ENCODE assay signal across 8 cellular contexts in genomic region chr2:239882335-239882734, GRCh38.
A peak's percentile ranks its signal among the peaks of the same experiment; 100 is the strongest.
DNase-seq lines count a peak whose midpoint lies in the region; ATAC-seq and TF ChIP-seq lines count a peak whose summit lies in the region.

No MANE protein-coding gene starts in this region.

- WGBS in heart right ventricle, 2 donors, result 31 to 32% methylated on average over 5 of the region's 5 CpGs
- WGBS in sigmoid colon, 2 donors, result 15 to 23% methylated on average over 5 of the region's 5 CpGs

- H3K27ac ChIP-seq in PC-3 (ENCODE audit: low read length), result no peak overlapping the region
- peak overlapping the region in 1 of 10 donors; percentile 25 for H3K27ac ChIP-seq in heart right ventricle
- peak overlapping the region in 1 of 4 donors; percentile 63 for H3K27ac ChIP-seq in sigmoid colon

- H3K9me3 ChIP-seq in PC-3 (ENCODE audit: low read length), result peaks cover 10% of the 10 kb centered on the region
- H3K9me3 ChIP-seq in heart right ventricle, result peaks cover 0 to 51% (median 24%) of the 10 kb centered on the region in 11 donors
- peaks cover 0 to 15% (median 6%) of the 10 kb centered on the region in 4 donors for H3K9me3 ChIP-seq in sigmoid colon

- DNase-seq in NOMO-1 treated with DMSO at 0.1 percent for 48 hours (lab: John Stamatoyannopoulos, UW; ENCODE audit: unreplicated experiment) (peak; percentile 13), NOMO-1 treated with dmso at 0.1 percent for 144 hours (lab: John Stamatoyannopoulos, UW; ENCODE audit: unreplicated experiment) (no peak), PC-3 (peak; percentile 74), heart right ventricle (peak in 1 of 2 donors; percentile 41), sigmoid colon (no peak), NCI-H446 treated with DMSO at 0.1 percent for 48 hours (lab: John Stamatoyannopoulos, UW) (no peak)
- DNase-seq in activated naive CD4-positive, alpha-beta T cell (lab: John Stamatoyannopoulos, UW), result peak in 3 of 4 experiments; percentile 22 to 35 (median 23)

- BruUV-seq in PC-3 (replicated peaks; lab: Mats Ljungman, UMichigan), result no TSS peak

- no peaks in the 10 kb centered on the region for H3F3A ChIP-seq in PC-3 (ENCODE audit: low read length, unreplicated experiment)

- intact Hi-C loops in PC-3 (cut with micrococcal nuclease), result loop anchor here (1.0 kb wide), 1 partner anchor 58 kb away; no protein-coding TSS in a partner anchor
- intact Hi-C loops in heart right ventricle (cut with DNase I), result loop anchor here in 4 of 10 donors (5.0 to 10.0 kb wide), 2 partner anchors 845 to 848 kb away; no protein-coding TSS in a partner anchor
- intact Hi-C loops in sigmoid colon (cut with DNase I), result loop anchor here (1.0 to 10.0 kb wide), 2 partner anchors 478 to 847 kb away; partner anchors contain the start of gene HDAC4

- H3K4me2 ChIP-seq in PC-3 (ENCODE audit: low read length), result no peak overlapping the region

- H3K27me3 ChIP-seq in PC-3 (ENCODE audit: low read length), result peaks cover 19% of the 10 kb centered on the region
- H3K27me3 ChIP-seq in heart right ventricle, result peaks cover 0 to 16% (median 0%) of the 10 kb centered on the region in 7 donors
- H3K27me3 ChIP-seq in sigmoid colon, result no peaks in the 10 kb centered on the region

- H3K4me1 ChIP-seq in PC-3 (ENCODE audit: insufficient read depth, low read length) (no peaks in the 10 kb centered on the region), heart right ventricle (peaks cover 0 to 12% (median 9%) of the 10 kb centered on the region in 9 donors), sigmoid colon (peaks cover 0 to 10% (median 3%) of the 10 kb centered on the region in 4 donors)

- no peak for TF ChIP-seq POLR2A in sigmoid colon (IDR thresholded peaks at IDR 0.05)

- CTCF ChIA-PET in PC-3 (lab: Charles Lee), result no interaction called here

- no peak overlapping the region for H3K9ac ChIP-seq in PC-3 (ENCODE audit: low read length)

- TF ChIP-seq EP300 in sigmoid colon (IDR thresholded peaks at IDR 0.05), result no peak

- no peaks in the 10 kb centered on the region for H3K9me2 ChIP-seq in PC-3 (replicated peaks; ENCODE audit: low read length)

- H4K20me1 ChIP-seq in PC-3 (ENCODE audit: low read length), result no peaks in the 10 kb centered on the region

- no peak overlapping the region for H2AFZ ChIP-seq in PC-3 (ENCODE audit: low read length)

- H3K36me3 ChIP-seq in PC-3 (ENCODE audit: low read depth, low read length) (no peaks in the 10 kb centered on the region), heart right ventricle (no peaks in the 10 kb centered on the region), sigmoid colon (no peaks in the 10 kb centered on the region)

- POLR2A ChIA-PET in PC-3 (lab: Charles Lee; ENCODE audit: unreplicated experiment), result no interaction called here

- H3K79me2 ChIP-seq in PC-3 (ENCODE audit: low read length), result no peaks in the 10 kb centered on the region

- TF ChIP-seq CTCF in PC-3 (conservative IDR thresholded peaks at IDR 0.05; ENCODE audit: low read depth, low read length), result peak; percentile 75
- TF ChIP-seq CTCF in heart right ventricle (IDR thresholded peaks at IDR 0.05), result peak; percentile 21 to 74 (median 66)
- TF ChIP-seq CTCF in sigmoid colon (IDR thresholded peaks at IDR 0.05), result peak; percentile 39 to 74 (median 60)

- ATAC-seq in PC-3 (peak; percentile 79), heart right ventricle (peak; percentile 58 to 87 (median 68)), HG02610 (IDR thresholded peaks at IDR 0.05; ENCODE audit: unreplicated experiment) (no peak)

- H3K4me3 ChIP-seq in PC-3 (ENCODE audit: low read length) (no peak overlapping the region), heart right ventricle (no peak overlapping the region), sigmoid colon (no peak overlapping the region)

Comparison
In these comparisons a context has a peak if more than half of its experiments do, and no peak if none do; other contexts are left out.
1. DNase-seq: peak in NOMO-1 treated with DMSO at 0.1 percent for 48 hours (single experiment), PC-3 (single experiment) and activated naive CD4-positive, alpha-beta T cell (3 of 4); none in NOMO-1 treated with dmso at 0.1 percent for 144 hours (single experiment), sigmoid colon (single experiment) and NCI-H446 treated with DMSO at 0.1 percent for 48 hours (single experiment).
2. Peak in every context shown above with its lines, with median percentiles within 50 percentile points of each other: CTCF ChIP-seq.